10 cellular contexts compared by ENCODE assay signal in the genomic region with DNA sequence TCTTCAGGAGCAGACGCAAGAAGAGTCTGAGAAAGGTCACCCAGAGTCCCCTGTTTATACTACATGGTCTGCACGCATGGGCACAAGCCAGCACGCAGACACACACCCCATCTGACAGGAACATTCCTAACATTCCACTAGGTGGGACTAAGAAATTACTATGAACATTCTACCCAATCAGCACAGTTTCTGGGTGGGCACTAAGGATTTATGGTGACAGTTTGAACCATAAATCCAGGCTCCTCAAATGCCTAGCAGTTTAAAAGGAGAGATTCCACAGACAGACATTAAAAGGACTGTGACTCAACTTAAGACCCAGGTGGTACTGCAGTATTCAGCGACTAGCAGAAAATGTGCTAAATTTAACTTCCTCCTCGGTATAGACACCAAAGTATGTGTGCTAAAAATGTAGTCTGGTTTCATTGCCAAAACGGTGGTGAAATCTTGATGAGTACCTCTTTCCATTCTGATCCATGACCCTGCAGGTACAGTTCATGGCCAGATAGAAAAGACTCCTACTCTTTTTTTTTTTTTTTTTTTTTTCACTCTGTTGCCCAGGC. TPM values are rescaled to one million over a fixed set of nuclear protein-coding genes. Genes with fewer than 3 reads are reported as not detected.
DNase-seq lines count a peak whose midpoint lies in the region; ATAC-seq, FAIRE-seq and TF ChIP-seq lines count a peak whose summit lies in the region.
"Had no signal": no experiment of that assay in that cellular context is flagged by ENCODE, and none has a peak within 500 bp of the region (broad histone marks: within the 10 kb centered on the region; RNA-seq: fewer than 3 reads in every experiment).

No MANE protein-coding gene starts in this region.

- peak overlapping the region; percentile 44 for H3K4me2 ChIP-seq in keratinocyte (ENCODE audit: control insufficient read depth, extremely low read depth, insufficient read depth, low read depth, low read length)

- H3K79me2 ChIP-seq in keratinocyte (ENCODE audit: control insufficient read depth, insufficient read depth, low read length), result no peaks in the 10 kb centered on the region

- H3K27me3 Mint-ChIP-seq in activated naive CD8-positive, alpha-beta T cell treated with anti-CD3 and anti-CD28 coated beads, Interleukin-2, amount 50 U/mL, for 24 hours, result no peaks in the 10 kb centered on the region
- no peaks in the 10 kb centered on the region for H3K27me3 Mint-ChIP-seq in activated naive CD8-positive, alpha-beta T cell treated with anti-CD3 and anti-CD28 coated beads for 36 hours
- H3K27me3 Mint-ChIP-seq in WTC11 (ENCODE audit: low read depth), result peaks cover 10% of the 10 kb centered on the region

- no peak overlapping the region for H3K4me3 ChIP-seq in keratinocyte (ENCODE audit: control insufficient read depth in 2 of 3, extremely low read depth in 1 of 3, insufficient read depth in 2 of 3, low read depth in 1 of 3, low read length in 3 of 3)

- CTCF ChIA-PET in WTC11 (lab: Charles Lee), result interaction anchor here (0.7 to 2.8 kb wide), 6 partner anchors 19 to 286 kb away, joined by 3 to 22 read pairs (median 4); no protein-coding TSS in a partner anchor

- H3K36me3 Mint-ChIP-seq in activated naive CD8-positive, alpha-beta T cell treated with anti-CD3 and anti-CD28 coated beads, Interleukin-2, amount 50 U/mL, for 24 hours (ENCODE audit: low read depth), result peaks cover 9% of the 10 kb centered on the region
- peaks cover 9% of the 10 kb centered on the region for H3K36me3 Mint-ChIP-seq in activated naive CD8-positive, alpha-beta T cell treated with anti-CD3 and anti-CD28 coated beads for 36 hours
- H3K36me3 Mint-ChIP-seq in WTC11, result peaks cover 17% of the 10 kb centered on the region

- no peaks in the 10 kb centered on the region for H3K4me1 Mint-ChIP-seq in activated naive CD8-positive, alpha-beta T cell treated with anti-CD3 and anti-CD28 coated beads, Interleukin-2, amount 50 U/mL, for 24 hours
- peaks cover 1% of the 10 kb centered on the region for H3K4me1 Mint-ChIP-seq in activated naive CD8-positive, alpha-beta T cell treated with anti-CD3 and anti-CD28 coated beads for 36 hours
- H3K4me1 Mint-ChIP-seq in WTC11, result peaks cover 11% of the 10 kb centered on the region

- H3K9me3 Mint-ChIP-seq in activated naive CD8-positive, alpha-beta T cell treated with anti-CD3 and anti-CD28 coated beads, Interleukin-2, amount 50 U/mL, for 24 hours, result no peaks in the 10 kb centered on the region
- H3K9me3 Mint-ChIP-seq in activated naive CD8-positive, alpha-beta T cell treated with anti-CD3 and anti-CD28 coated beads for 36 hours, result no peaks in the 10 kb centered on the region
- no peaks in the 10 kb centered on the region for H3K9me3 Mint-ChIP-seq in WTC11

- no peaks in the 10 kb centered on the region for H4K20me1 ChIP-seq in keratinocyte (ENCODE audit: control insufficient read depth, extremely low read depth, insufficient read depth, low read length)

- TF ChIP-seq CTCF in WTC11 (IDR thresholded peaks at IDR 0.05) (no peak), keratinocyte (optimal IDR thresholded peaks at IDR 0.05 in 1 of 3, IDR thresholded peaks at IDR 0.05 in 1 of 3, conservative IDR thresholded peaks at IDR 0.05 in 1 of 3; ENCODE audit: extremely low read depth in 1 of 3, insufficient read depth in 2 of 3, low read length in 3 of 3) (no peak)

- POLR2A ChIA-PET in WTC11 (lab: Charles Lee), result interaction anchor here (0.8 to 1.7 kb wide), 2 partner anchors 9 to 16 kb away, joined by 3 to 10 read pairs; a partner anchor contains a TSS

- H3K9me3 ChIP-seq in keratinocyte (ENCODE audit: control insufficient read depth, low read depth, low read length), result no peaks in the 10 kb centered on the region

- FAIRE-seq in keratinocyte (lab: Jason Lieb, UNC), result peak; percentile 62

- ATAC-seq in activated naive CD8-positive, alpha-beta T cell treated with anti-CD3 and anti-CD28 coated beads, Interleukin-2, amount 50 U/mL, for 24 hours, result peak; percentile 52
- ATAC-seq in WTC11 (peak; percentile 75), GM21737 (IDR thresholded peaks at IDR 0.05; ENCODE audit: unreplicated experiment) (no peak)

- no peak overlapping the region for H3K4me3 Mint-ChIP-seq in activated naive CD8-positive, alpha-beta T cell treated with anti-CD3 and anti-CD28 coated beads, Interleukin-2, amount 50 U/mL, for 24 hours
- H3K4me3 Mint-ChIP-seq in activated naive CD8-positive, alpha-beta T cell treated with anti-CD3 and anti-CD28 coated beads for 36 hours, result no peak overlapping the region
- no peak overlapping the region for H3K4me3 Mint-ChIP-seq in WTC11

- no peak overlapping the region for H3K9ac ChIP-seq in keratinocyte (ENCODE audit: control insufficient read depth, extremely low read depth, insufficient read depth, low read length)

- H3K27ac Mint-ChIP-seq in activated naive CD8-positive, alpha-beta T cell treated with anti-CD3 and anti-CD28 coated beads, Interleukin-2, amount 50 U/mL, for 24 hours, result no peak overlapping the region
- no peak overlapping the region for H3K27ac Mint-ChIP-seq in activated naive CD8-positive, alpha-beta T cell treated with anti-CD3 and anti-CD28 coated beads for 36 hours
- 0 out of 2 replicates have a peak overlapping the region, but pooled peaks have one; percentile 37 for H3K27ac Mint-ChIP-seq in WTC11

- no peak for DNase-seq in activated naive CD8-positive, alpha-beta T cell treated with anti-CD3 and anti-CD28 coated beads, Interleukin-2, amount 50 U/mL, for 24 hours
- DNase-seq in activated naive CD8-positive, alpha-beta T cell treated with anti-CD3 and anti-CD28 coated beads for 36 hours, result no peak
- DNase-seq in WTC11 (ENCODE audit: low spot score) (no peak), keratinocyte (ENCODE audit: low read depth, low spot score) (peak; percentile 86), ureter (ENCODE audit: low spot score) (peak; percentile 52), NCI-H446 treated with DMSO at 0.1 percent for 48 hours (lab: John Stamatoyannopoulos, UW) (no peak), mesenteric fat pad (ENCODE audit: low spot score) (no peak)
- DNase-seq: NCI-H524 treated with DMSO at 0.1 percent for 48 hours had no signal

- dilution Hi-C loops in keratinocyte (cut with MboI; ENCODE audit: extremely low pct_ligation_motif_present, low sequenced_read_pairs), result no loop called here

- H3K4me1 ChIP-seq in keratinocyte (ENCODE audit: control insufficient read depth, extremely low read depth, insufficient read depth, low read length), result peaks cover 18% of the 10 kb centered on the region

- H3K27ac ChIP-seq in keratinocyte (ENCODE audit: control insufficient read depth, insufficient read depth, low read length), result peak overlapping the region; percentile 45
- H3K27ac ChIP-seq: C4-2B had no signal

- H3K27me3 ChIP-seq in keratinocyte (ENCODE audit: control insufficient read depth, extremely low read depth, insufficient read depth, low read length), result no peaks in the 10 kb centered on the region

- no peaks in the 10 kb centered on the region for H3K9me1 ChIP-seq in keratinocyte (ENCODE audit: control insufficient read depth, extremely low read depth, insufficient read depth, low read length)

- H2AFZ ChIP-seq in keratinocyte (ENCODE audit: control insufficient read depth, low read length), result no peak overlapping the region

- H3K36me3 ChIP-seq in keratinocyte (ENCODE audit: control insufficient read depth in 2 of 2, extremely low read depth in 1 of 2, insufficient read depth in 2 of 2, low read length in 2 of 2), result peaks cover 11 to 13% of the 10 kb centered on the region in 2 experiments

TF ChIP-seq in WTC11, 78 proteins besides CTCF, POLR2A, EP300 and RAD21 (continues in another document):
- TF ChIP-seq ELF4 (CRISPR knock-in tag; IDR thresholded peaks at IDR 0.05; ENCODE audit: low read depth), result no peak
- TF ChIP-seq NR1H2 (CRISPR knock-in tag; IDR thresholded peaks at IDR 0.05), result no peak

RNA-seq across cellular contexts. Expression of a gene that starts 16.2 kb away (rescaled TPM):
- 1 to 10 TPM; 8.2 to 8.7 TPM for total RNA-seq in activated naive CD8-positive, alpha-beta T cell treated with anti-CD3 and anti-CD28 coated beads for 36 hours
- 33.5 to 36.1 TPM (median 33.9 TPM) in 3 replicates for total RNA-seq in WTC11 (2021)
- polyA plus RNA-seq in keratinocyte, result 13.9 to 28.3 TPM (median 17.7 TPM) in 3 replicates
- polyA plus RNA-seq in keratinocyte (2011; ENCODE audit: low read depth), result 3.4 TPM
- 15.9 and 17.5 TPM in 2 replicates for polyA plus RNA-seq in keratinocyte (2011; cell fraction: cytosol; rRNA removed)
- polyA plus RNA-seq in keratinocyte (2011; cell fraction: nucleus; rRNA removed), result 18.0 and 19.0 TPM in 2 replicates
- polyA plus RNA-seq in keratinocyte (2012; ENCODE audit: low replicate concordance), result 10.5 and 15.4 TPM in 2 replicates
- 13.1 to 24.0 TPM (median 23.8 TPM) in 3 replicates for polyA minus RNA-seq in keratinocyte
- polyA minus RNA-seq in keratinocyte (2011; cell fraction: cytosol; rRNA and poly(A)+ RNA removed), result 19.2 TPM
- 10.4 and 14.1 TPM in 2 replicates for polyA minus RNA-seq in keratinocyte (2011; cell fraction: nucleus; rRNA and poly(A)+ RNA removed)
- total RNA-seq in ureter, result 33.7 TPM
- total RNA-seq in mesenteric fat pad, result 36.5 TPM

RNA-seq across cellular contexts. Expression of a gene that starts 25.3 kb away (rescaled TPM):
- total RNA-seq in activated naive CD8-positive, alpha-beta T cell treated with anti-CD3 and anti-CD28 coated beads for 36 hours, result 100 to 1,000 TPM; 197 to 208 TPM
- total RNA-seq in WTC11 (2021) (125 to 156 TPM (median 144 TPM) in 3 replicates), ureter (172 TPM), mesenteric fat pad (180 TPM)
- polyA plus RNA-seq in keratinocyte, result 351 to 437 TPM (median 369 TPM) in 3 replicates
- polyA plus RNA-seq in keratinocyte (2011; ENCODE audit: low read depth), result 97.1 TPM
- 431 and 472 TPM in 2 replicates for polyA plus RNA-seq in keratinocyte (2011; cell fraction: cytosol; rRNA removed)
- polyA plus RNA-seq in keratinocyte (2011; cell fraction: nucleus; rRNA removed), result 304 and 366 TPM in 2 replicates
- polyA plus RNA-seq in keratinocyte (2012; ENCODE audit: low replicate concordance), result 283 and 302 TPM in 2 replicates
- 168 to 246 TPM (median 203 TPM) in 3 replicates for polyA minus RNA-seq in keratinocyte
- 148 TPM for polyA minus RNA-seq in keratinocyte (2011; cell fraction: cytosol; rRNA and poly(A)+ RNA removed)
- 62.1 and 69.0 TPM in 2 replicates for polyA minus RNA-seq in keratinocyte (2011; cell fraction: nucleus; rRNA and poly(A)+ RNA removed)

RNA-seq across cellular contexts. Expression of a gene that starts 29.8 kb away (rescaled TPM):
- total RNA-seq in activated naive CD8-positive, alpha-beta T cell treated with anti-CD3 and anti-CD28 coated beads for 36 hours, result not detected
- total RNA-seq in WTC11 (2021) (not detected in 3 replicates), ureter (not detected), mesenteric fat pad (not detected)
- not detected in 3 replicates for polyA plus RNA-seq in keratinocyte
- polyA plus RNA-seq in keratinocyte (2011; ENCODE audit: low read depth), result not detected
- polyA plus RNA-seq in keratinocyte (2011; cell fraction: cytosol; rRNA removed), result not detected in 2 replicates
- polyA plus RNA-seq in keratinocyte (2011; cell fraction: nucleus; rRNA removed), result not detected in 2 replicates
- not detected in 2 replicates for polyA plus RNA-seq in keratinocyte (2012; ENCODE audit: low replicate concordance)
- not detected in 3 replicates for polyA minus RNA-seq in keratinocyte
- not detected for polyA minus RNA-seq in keratinocyte (2011; cell fraction: cytosol; rRNA and poly(A)+ RNA removed)
- polyA minus RNA-seq in keratinocyte (2011; cell fraction: nucleus; rRNA and poly(A)+ RNA removed), result not detected in 2 replicates

Comparison
In these comparisons a context has a peak if more than half of its experiments do, and no peak if none do; other contexts are left out.
1. DNase-seq: peak in keratinocyte (single experiment) and ureter (single experiment); none in activated naive CD8-positive, alpha-beta T cell treated with anti-CD3 and anti-CD28 coated beads, Interleukin-2, amount 50 U/mL, for 24 hours (single experiment), activated naive CD8-positive, alpha-beta T cell treated with anti-CD3 and anti-CD28 coated beads for 36 hours (single experiment), WTC11 (single experiment), NCI-H446 treated with DMSO at 0.1 percent for 48 hours (single experiment) and mesenteric fat pad (single experiment).